ENCODE assay signal across 21 cellular contexts in genomic region chr20:61674051-61674450, GRCh38.
A peak's percentile ranks its signal among the peaks of the same experiment; 100 is the strongest.
DNase-seq lines count a peak whose midpoint lies in the region; ATAC-seq and TF ChIP-seq lines count a peak whose summit lies in the region.
"Had no signal": no experiment of that assay in that cellular context is flagged by ENCODE, and none has a peak within 500 bp of the region (broad histone marks: within the 10 kb centered on the region; RNA-seq: fewer than 3 reads in every experiment).

No MANE protein-coding gene starts in this region.

- no peak overlapping the region for H2BK15ac ChIP-seq in mesendoderm (replicated peaks; ENCODE audit: low read depth)

- H3K9me2 ChIP-seq in neural cell (ENCODE audit: insufficient read depth, low read length): no peaks in the 10 kb centered on the region

- DNase-seq in Right ventricle myocardium inferior (ENCODE audit: missing footprints): peak; percentile 49
- no peak for DNase-seq in right atrium auricular region (ENCODE audit: low spot score)
- DNase-seq in chondrocyte (ENCODE audit: low spot score): peak; percentile 75
- no peak for DNase-seq in mesendoderm
- no peak for DNase-seq in hippocampal formation (lab: John Stamatoyannopoulos, UW)
- DNase-seq: CD4-positive, alpha-beta T cell; CD8-positive, alpha-beta memory T cell; DMS 273 treated with DMSO at 0.1 percent for 48 hours; DMS79; EL; GDM1; GOT3; HCEC 1CT had no signal

- H3F3A ChIP-seq in neural cell (ENCODE audit: insufficient read depth, low read length, poor library complexity, severe bottlenecking): no peaks in the 10 kb centered on the region

- no peak overlapping the region for H2BK5ac ChIP-seq in mesendoderm (ENCODE audit: low read length)

- H3K27ac Mint-ChIP-seq in chondrocyte (ENCODE audit: unreplicated experiment): no peak overlapping the region
- H3K27ac Mint-ChIP-seq: B cell; CD14-positive monocyte; CD4-positive, alpha-beta T cell; CD8-positive, alpha-beta memory T cell had no signal

- H3K9me3 ChIP-seq in right atrium auricular region: no peaks in the 10 kb centered on the region
- no peaks in the 10 kb centered on the region for H3K9me3 ChIP-seq in neural cell (ENCODE audit: low read length)
- H3K9me3 ChIP-seq: BLaER1 had no signal

- intact Hi-C loops in Right ventricle myocardium inferior (cut with DNase I): no loop called here

- no peak overlapping the region for H3K56ac ChIP-seq in mesendoderm (ENCODE audit: low read length)

- no peaks in the 10 kb centered on the region for H3K27me3 ChIP-seq in right atrium auricular region
- H3K27me3 ChIP-seq in neural cell (ENCODE audit: insufficient read depth, low read depth, low read length): no peaks in the 10 kb centered on the region
- no peaks in the 10 kb centered on the region for H3K27me3 ChIP-seq in mesendoderm (ENCODE audit: insufficient read depth, low read length, poor library complexity)
- H3K27me3 ChIP-seq: BLaER1 had no signal

- no peaks in the 10 kb centered on the region for H3K79me2 ChIP-seq in neural cell (replicated peaks; ENCODE audit: insufficient read depth, low read length)
- H3K79me2 ChIP-seq in mesendoderm (ENCODE audit: control insufficient read depth, insufficient read depth, low read length): no peaks in the 10 kb centered on the region

- no peaks in the 10 kb centered on the region for H3K4me1 Mint-ChIP-seq in chondrocyte (ENCODE audit: low read depth)
- H3K4me1 Mint-ChIP-seq: B cell; CD14-positive monocyte; CD8-positive, alpha-beta memory T cell had no signal

- no peak for TF ChIP-seq RAD21 in neural cell (conservative IDR thresholded peaks at IDR 0.05)

- H3K27ac ChIP-seq in right atrium auricular region (no peak overlapping the region), neural cell (ENCODE audit: low read length) (peak overlapping the region; percentile 11), mesendoderm (ENCODE audit: low read depth, low read length) (no peak overlapping the region)
- H3K27ac ChIP-seq: 22Rv1, BLaER1 had no signal

- no peak for ATAC-seq in Right ventricle myocardium inferior
- no peak for ATAC-seq in GM19463 (IDR thresholded peaks at IDR 0.05; ENCODE audit: unreplicated experiment)
- no peak for ATAC-seq in GM18502 (IDR thresholded peaks at IDR 0.05; ENCODE audit: poor library complexity, unreplicated experiment)
- ATAC-seq: GM12878 had no signal

- H3K4me1 ChIP-seq in right atrium auricular region (no peaks in the 10 kb centered on the region), mesendoderm (ENCODE audit: control insufficient read depth, low read depth, low read length) (no peaks in the 10 kb centered on the region)

- no peak overlapping the region for H3K4me3 Mint-ChIP-seq in chondrocyte (ENCODE audit: unreplicated experiment)
- H3K4me3 Mint-ChIP-seq: B cell; CD14-positive monocyte; CD4-positive, alpha-beta T cell; CD8-positive, alpha-beta memory T cell had no signal

- H3K36me3 ChIP-seq in right atrium auricular region (no peaks in the 10 kb centered on the region), neural cell (ENCODE audit: insufficient read depth, low read length) (no peaks in the 10 kb centered on the region), mesendoderm (ENCODE audit: control insufficient read depth, insufficient read depth, low read length) (no peaks in the 10 kb centered on the region)
- H3K36me3 ChIP-seq: BLaER1 had no signal

- H2BK120ac ChIP-seq in mesendoderm (ENCODE audit: low read depth, low read length): no peak overlapping the region

- TF ChIP-seq CTCF in right atrium auricular region (IDR thresholded peaks at IDR 0.05) (no peak), chondrocyte (IDR thresholded peaks at IDR 0.05) (no peak), neural cell (IDR thresholded peaks at IDR 0.05; ENCODE audit: poor library complexity, severe bottlenecking) (no peak)

- no peak overlapping the region for H3K18ac ChIP-seq in mesendoderm (ENCODE audit: low read length)

- H2AK5ac ChIP-seq in mesendoderm (ENCODE audit: low read length): no peak overlapping the region

- H3K4ac ChIP-seq in mesendoderm (ENCODE audit: low read depth, low read length): no peak overlapping the region

- no peak overlapping the region for H4K5ac ChIP-seq in mesendoderm (ENCODE audit: low read length)

- WGBS in mesendoderm (ENCODE audit: extremely low coverage, insufficient coverage, low lambda C conversion rate): no CpG with 5 or more reads among the region's 10 CpGs

- no peak for TF ChIP-seq EP300 in neural cell (conservative IDR thresholded peaks at IDR 0.05; ENCODE audit: poor library complexity, severe bottlenecking)

- peaks cover 21% of the 10 kb centered on the region for H3K27me3 Mint-ChIP-seq in chondrocyte (ENCODE audit: low read depth)
- H3K27me3 Mint-ChIP-seq: B cell had no signal

- no peaks in the 10 kb centered on the region for H3K36me3 Mint-ChIP-seq in chondrocyte (ENCODE audit: low read depth)
- H3K36me3 Mint-ChIP-seq: CD14-positive monocyte; CD8-positive, alpha-beta memory T cell had no signal

- H3K9me3 Mint-ChIP-seq in chondrocyte (ENCODE audit: low read depth): no peaks in the 10 kb centered on the region
- H3K9me3 Mint-ChIP-seq: CD4-positive, alpha-beta T cell had no signal

- H4K20me1 ChIP-seq in neural cell (ENCODE audit: insufficient read depth): no peaks in the 10 kb centered on the region
- H4K20me1 ChIP-seq: BLaER1 had no signal

- no peak overlapping the region for H3K4me3 ChIP-seq in right atrium auricular region
- H3K4me3 ChIP-seq in neural cell (ENCODE audit: low read length): no peak overlapping the region
- no peak overlapping the region for H3K4me3 ChIP-seq in mesendoderm (ENCODE audit: low read length)
- H3K4me3 ChIP-seq: BLaER1, GM12878 had no signal

- no peak overlapping the region for H3K9ac ChIP-seq in neural cell (ENCODE audit: low read length)
- no peak overlapping the region for H3K9ac ChIP-seq in mesendoderm (ENCODE audit: low read length)
- H3K9ac ChIP-seq: BLaER1 had no signal

- no peaks in the 10 kb centered on the region for H3K79me1 ChIP-seq in mesendoderm (ENCODE audit: low read length)

- H2AFZ ChIP-seq in neural cell (ENCODE audit: low read depth, low read length): no peak overlapping the region

- no peak overlapping the region for H3K23ac ChIP-seq in mesendoderm (ENCODE audit: low read length)

- H3K4me2 ChIP-seq in neural cell (ENCODE audit: low read length): no peak overlapping the region
- H3K4me2 ChIP-seq in mesendoderm (ENCODE audit: low read length): no peak overlapping the region
- H3K4me2 ChIP-seq: BLaER1 had no signal

- H4K8ac ChIP-seq in mesendoderm (ENCODE audit: low read depth, low read length): no peak overlapping the region

TF ChIP-seq in neural cell, 6 proteins besides CTCF, POLR2A, EP300 and RAD21:
- TF ChIP-seq POLR2AphosphoS5 (IDR thresholded peaks at IDR 0.05): no peak
- TF ChIP-seq MXI1 (conservative IDR thresholded peaks at IDR 0.05; ENCODE audit: poor library complexity, severe bottlenecking): no peak
- no peak for TF ChIP-seq EZH2 (IDR thresholded peaks at IDR 0.05; ENCODE audit: borderline replicate concordance, insufficient read depth, low read length, poor library complexity, severe bottlenecking)
- no peak for TF ChIP-seq TAF1 (IDR thresholded peaks at IDR 0.05; ENCODE audit: low read depth)

Comparison
In these comparisons a context has a peak if more than half of its experiments do, and no peak if none do; other contexts are left out.
1. DNase-seq: peak in Right ventricle myocardium inferior (single experiment) and chondrocyte (single experiment); none in right atrium auricular region (single experiment), mesendoderm (single experiment) and hippocampal formation (0 of 2).